8 cellular contexts compared by ENCODE assay signal in the genomic region with DNA sequence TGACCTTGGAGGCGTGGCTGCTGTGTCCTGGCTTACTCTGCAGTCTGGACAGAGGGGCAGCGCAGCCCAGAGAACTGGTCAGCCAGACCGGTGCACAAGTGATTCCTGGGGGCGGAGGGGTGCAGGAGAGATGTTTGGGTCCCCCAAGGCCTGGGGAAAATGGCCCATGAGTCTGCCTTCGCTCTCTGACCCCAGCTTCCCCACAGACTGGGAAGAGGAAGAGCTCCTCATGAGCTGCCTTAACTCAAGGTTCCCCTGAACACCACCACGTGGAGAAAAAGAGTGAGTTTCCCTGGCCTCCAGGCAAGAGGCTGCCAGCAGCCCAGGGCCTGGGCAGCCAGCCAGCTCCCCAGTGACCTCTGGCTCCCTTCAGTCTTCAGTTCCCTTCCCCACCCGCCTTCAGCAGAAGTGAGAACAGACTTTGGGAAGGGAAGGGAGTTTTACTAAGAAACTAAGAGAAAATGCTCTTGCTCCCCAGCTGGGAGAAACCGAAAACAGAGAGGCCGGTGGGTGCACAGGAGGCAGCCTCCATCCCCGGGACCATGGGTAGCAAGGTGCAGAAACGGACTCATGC. TPM values are rescaled to one million over a fixed set of nuclear protein-coding genes. Genes with fewer than 3 reads are reported as not detected.
DNase-seq lines count a peak whose midpoint lies in the region; ATAC-seq and TF ChIP-seq lines count a peak whose summit lies in the region.

No MANE protein-coding gene starts in this region.

- H3K9me3 ChIP-seq in lung (ENCODE audit: control insufficient read depth in 2 of 2, insufficient read depth in 1 of 2, low read length in 1 of 2), result no peaks in the 10 kb centered on the region
- H3K9me3 ChIP-seq in uterus, result no peaks in the 10 kb centered on the region

- no peak for TF ChIP-seq POLR2A in uterus (IDR thresholded peaks at IDR 0.05)

- intact Hi-C loops in uterus (cut with DNase I; ENCODE audit: low total_unique reads), result no loop called here

- H3K36me3 ChIP-seq in lung (ENCODE audit: control insufficient read depth in 2 of 2, insufficient read depth in 2 of 2, low read length in 2 of 2), result no peaks in the 10 kb centered on the region
- H3K36me3 ChIP-seq in uterus, result no peaks in the 10 kb centered on the region

- no peak for ATAC-seq in lung (ENCODE audit: insufficient read depth, low FRiP score)
- no peak for ATAC-seq in HG03460 (IDR thresholded peaks at IDR 0.05; ENCODE audit: unreplicated experiment)
- no peak for ATAC-seq in HG03139 (IDR thresholded peaks at IDR 0.05; ENCODE audit: unreplicated experiment)

- TF ChIP-seq CTCF in cardiac fibroblast (IDR thresholded peaks at IDR 0.05; ENCODE audit: low read depth, low read length), result no peak
- no peak for TF ChIP-seq CTCF in lung (IDR thresholded peaks at IDR 0.05; ENCODE audit: control extremely low read depth, extremely low read depth)
- peak in 1 of 4 experiments; percentile 7 for TF ChIP-seq CTCF in uterus (IDR thresholded peaks at IDR 0.05)

- peak; percentile 87 for DNase-seq in EL
- peak; percentile 98 for DNase-seq in MV-4-11 (lab: John Stamatoyannopoulos, UW)
- DNase-seq in cardiac fibroblast (ENCODE audit: low read depth in 2 of 2), result peak; percentile 76 to 97
- peak; percentile 75 for DNase-seq in lung (ENCODE audit: low spot score)
- DNase-seq in uterus, result peak; percentile 73 to 84
- DNase-seq in stimulated activated CD4-positive, alpha-beta T cell treated with anti-CD3 and anti-CD28 coated beads, Interleukin-2, amount 100 ng/mL, for 24 hours, result no peak

- H3K27me3 ChIP-seq in lung (ENCODE audit: control insufficient read depth, insufficient read depth) (no peaks in the 10 kb centered on the region), uterus (no peaks in the 10 kb centered on the region)

- H3K4me1 ChIP-seq in lung (ENCODE audit: control insufficient read depth in 2 of 2, insufficient read depth in 2 of 2, low read length in 2 of 2) (peaks cover 0 to 19% of the 10 kb centered on the region in 2 donors), uterus (peaks cover 0 to 4% of the 10 kb centered on the region in 2 donors)

- H3K4me3 ChIP-seq in cardiac fibroblast (replicated peaks in 1 of 2; ENCODE audit: low read depth in 2 of 2, low read length in 2 of 2) (no peak overlapping the region), lung (no peak overlapping the region), uterus (no peak overlapping the region)

- peak overlapping the region in 1 of 2 donors; percentile 55 for H3K27ac ChIP-seq in lung (ENCODE audit: low read depth in 1 of 2, low read length in 1 of 2)
- peak overlapping the region; percentile 56 to 60 for H3K27ac ChIP-seq in uterus

- 37 to 39% methylated on average over 11 of the region's 11 CpGs for WGBS in lung, 2 donors

RNA-seq across cellular contexts. Expression of a gene that starts 2.0 kb away (rescaled TPM):
- 1 to 10 TPM in 1 of 2 donors, not detected in 1; 2.8 TPM for total RNA-seq in lung
- polyA plus RNA-seq in lung, result under 1 TPM; 0.05 to 0.20 TPM
- under 1 TPM in 1 of 4 donors, not detected in 3; 0.62 TPM for total RNA-seq in uterus

RNA-seq across cellular contexts. Expression of a gene that starts 13.7 kb away (rescaled TPM):
- total RNA-seq in lung (10 to 100 TPM; 15.5 to 28.1 TPM), uterus (10 to 100 TPM in 1 of 4 donors, 1 to 10 TPM in 2, under 1 TPM in 1; 0.51 to 20.1 (median 3.1) TPM)
- polyA plus RNA-seq in lung, result 10 to 100 TPM; 15.7 to 21.2 TPM

RNA-seq across cellular contexts. Expression of a gene that starts 15.7 kb away (rescaled TPM):
- total RNA-seq in lung (100 to 1,000 TPM in 1 of 2 donors, 10 to 100 TPM in 1; 75.7 to 166 TPM), uterus (10 to 100 TPM in 3 of 4 donors, 1 to 10 TPM in 1; 8.2 to 56.1 (median 16.1) TPM)
- polyA plus RNA-seq in lung, result 100 to 1,000 TPM in 1 of 2 donors, 10 to 100 TPM in 1; 88.4 to 109 TPM

RNA-seq across cellular contexts. Expression of a gene that starts 24.1 kb away (rescaled TPM):
- total RNA-seq in lung (100 to 1,000 TPM; 111 to 188 TPM), uterus (10 to 100 TPM; 16.7 to 83.2 (median 49.1) TPM)
- 100 to 1,000 TPM; 188 to 212 TPM for polyA plus RNA-seq in lung

RNA-seq across cellular contexts. Expression of a gene that starts 42.6 kb away (rescaled TPM):
- 1 to 10 TPM; 7.9 to 9.2 TPM for total RNA-seq in lung
- polyA plus RNA-seq in lung, result 10 to 100 TPM; 11.5 to 14.9 TPM
- 10 to 100 TPM in 1 of 4 donors, 1 to 10 TPM in 1, not detected in 2; 1.4 to 40.8 TPM for total RNA-seq in uterus

Comparison
In these comparisons a context has a peak if more than half of its experiments do, and no peak if none do; other contexts are left out.
1. DNase-seq: peak in EL (single experiment), MV-4-11 (single experiment), cardiac fibroblast (2 of 2), lung (single experiment) and uterus (2 of 2); none in stimulated activated CD4-positive, alpha-beta T cell treated with anti-CD3 and anti-CD28 coated beads, Interleukin-2, amount 100 ng/mL, for 24 hours (0 of 2).